ENCODE assay signal across 8 cellular contexts in the genomic region with DNA sequence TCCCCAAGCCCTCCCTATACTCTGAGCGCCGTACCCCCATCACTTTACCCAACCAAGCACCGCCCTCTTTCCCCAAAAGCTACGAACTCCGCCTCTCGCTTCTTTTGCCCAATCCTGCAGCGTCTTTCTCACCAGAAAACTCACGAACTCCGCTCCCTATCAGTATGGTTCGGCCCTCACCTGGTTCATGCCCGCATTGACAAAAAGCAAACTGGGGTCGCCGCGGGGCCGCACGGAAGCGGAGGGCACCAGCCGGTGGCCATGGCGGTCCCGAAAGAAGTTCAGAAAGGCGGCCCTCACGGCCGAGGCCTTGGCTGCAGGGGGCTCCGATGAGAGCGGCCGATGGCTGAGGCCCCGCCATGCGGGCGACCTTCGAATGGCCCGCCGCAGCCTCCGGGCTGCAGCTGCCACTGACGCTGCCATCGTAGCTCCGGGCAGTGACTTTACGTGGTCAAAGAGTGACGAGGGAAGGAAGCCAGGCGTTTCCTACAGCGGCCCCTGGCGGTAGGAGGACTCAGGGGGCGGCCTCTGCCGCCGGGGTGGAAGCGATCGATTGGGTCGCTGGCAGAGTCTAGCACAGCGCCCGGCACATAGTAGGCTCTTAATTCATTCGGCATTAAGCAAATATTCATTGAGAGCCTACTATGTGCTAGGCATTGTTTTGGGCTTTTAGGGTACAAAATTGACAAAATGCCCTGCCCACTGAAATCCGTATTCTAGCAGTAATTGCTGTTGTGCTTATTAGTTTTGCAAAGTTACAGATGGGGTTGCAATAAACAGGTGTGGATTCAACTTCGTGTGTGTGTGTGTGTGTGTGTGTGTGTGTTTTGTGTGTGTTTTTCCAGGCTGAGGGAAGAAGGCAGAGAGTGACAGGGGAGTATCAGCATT. TPM values are rescaled to one million over a fixed set of nuclear protein-coding genes. Genes with fewer than 3 reads are reported as not detected.
A peak's percentile ranks its signal among the peaks of the same experiment; 100 is the strongest.
DNase-seq lines count a peak whose midpoint lies in the region; ATAC-seq and TF ChIP-seq lines count a peak whose summit lies in the region.

TSS of gene AARS2 (minus strand) at position 447 of the 888 bp plus-strand sequence. CDS start at position 423, 24 bp downstream.

- CTCF ChIA-PET in naive thymus-derived CD4-positive, alpha-beta T cell (lab: Charles Lee), result interaction anchor here (0.6 to 1.9 kb wide), 7 partner anchors 10 to 189 kb away, joined by 3 to 6 read pairs (median 4); partner anchors contain the start of genes HSP90AB1 and SLC35B2

- peaks cover 7 to 19% (median 12%) of the 10 kb centered on the region in 5 donors for H3K36me3 Mint-ChIP-seq in naive thymus-derived CD4-positive, alpha-beta T cell
- H3K36me3 Mint-ChIP-seq in stimulated activated memory B cell treated with anti-CD40 and anti-IgM and Interleukin-4, amounts not matched to agents 10 μg/mL and 1 μg/mL and 100 μg/mL, for 72 hours, result peaks cover 21% of the 10 kb centered on the region

- peak within 1 kb of the TSS; percentile 91 for H3K9ac ChIP-seq in KMS-11
- H3K9ac ChIP-seq in fibroblast of lung (ENCODE audit: insufficient read depth, low read length), result peak within 1 kb of the TSS; percentile 65

- peaks cover 0 to 13% (median 3%) of the 10 kb centered on the region in 5 donors for H3K27me3 Mint-ChIP-seq in naive thymus-derived CD4-positive, alpha-beta T cell
- peaks cover 11% of the 10 kb centered on the region for H3K27me3 Mint-ChIP-seq in stimulated activated memory B cell treated with anti-CD40 and anti-IgM and Interleukin-4, amounts not matched to agents 10 μg/mL and 1 μg/mL and 100 μg/mL, for 72 hours

- H3K4me3 Mint-ChIP-seq in naive thymus-derived CD4-positive, alpha-beta T cell, result peak within 1 kb of the TSS; percentile 94 to 100 (median 96)
- peak within 1 kb of the TSS; percentile 91 for H3K4me3 Mint-ChIP-seq in stimulated activated memory B cell treated with anti-CD40 and anti-IgM and Interleukin-4, amounts not matched to agents 10 μg/mL and 1 μg/mL and 100 μg/mL, for 72 hours

- TF ChIP-seq CTCF in KMS-11 (conservative IDR thresholded peaks at IDR 0.05; ENCODE audit: low read depth, low read length), result peak; percentile 91
- TF ChIP-seq CTCF in Peyer's patch (IDR thresholded peaks at IDR 0.05), result peak; percentile 75 to 97 (median 94)
- TF ChIP-seq CTCF in fibroblast of lung (conservative IDR thresholded peaks at IDR 0.05 in 1 of 2, IDR thresholded peaks at IDR 0.05 in 1 of 2; ENCODE audit: low read depth in 1 of 2, low read length in 2 of 2), result peak; percentile 97 to 98

- H3K27ac ChIP-seq in KMS-11 (peak within 1 kb of the TSS; percentile 81), Peyer's patch (peak within 1 kb of the TSS; percentile 62 to 83 (median 78)), fibroblast of lung (ENCODE audit: insufficient read depth, low read length) (peak within 1 kb of the TSS; percentile 63)
- peak within 1 kb of the TSS; percentile 89 for H3K27ac ChIP-seq in naive thymus-derived CD4-positive, alpha-beta T cell (ENCODE audit: low read depth, low read length)

- H4K20me1 ChIP-seq in KMS-11 (ENCODE audit: insufficient read depth) (no peaks in the 10 kb centered on the region), fibroblast of lung (ENCODE audit: control insufficient read depth, extremely low read depth, insufficient read depth, low read length) (no peaks in the 10 kb centered on the region)

- TF ChIP-seq POLR2A in Peyer's patch (IDR thresholded peaks at IDR 0.05), result peak; percentile 87 to 90

- H3K79me2 ChIP-seq in KMS-11 (ENCODE audit: insufficient read depth, low read depth) (peaks cover 13% of the 10 kb centered on the region; the same call in 1 of the 2 replicates), fibroblast of lung (ENCODE audit: control insufficient read depth, insufficient read depth, low read length) (peaks cover 6% of the 10 kb centered on the region)

- POLR2A ChIA-PET in naive thymus-derived CD4-positive, alpha-beta T cell (lab: Charles Lee), result interaction anchor here (0.7 to 1.5 kb wide), 6 partner anchors 9 to 623 kb away, joined by 3 to 5 read pairs (median 4); partner anchors contain the start of genes HSP90AB1 and SLC35B2

- H3K4me2 ChIP-seq in KMS-11 (peak within 1 kb of the TSS; percentile 98), fibroblast of lung (ENCODE audit: extremely low read depth, insufficient read depth, low read length) (peak within 1 kb of the TSS; percentile 94)

- intact Hi-C loops in naive thymus-derived CD4-positive, alpha-beta T cell (cut with micrococcal nuclease), result loop anchor here (1.0 to 2.0 kb wide), 7 partner anchors 44 to 186 kb away; partner anchors contain the start of genes CDC5L (in 2 of the 2), HSP90AB1 (in 1 of the 2), MRPL14 (in 1 of the 2) and NFKBIE (in 1 of the 2)

- peaks cover 16 to 32% (median 25%) of the 10 kb centered on the region in 7 donors for H3K4me1 Mint-ChIP-seq in naive thymus-derived CD4-positive, alpha-beta T cell
- H3K4me1 Mint-ChIP-seq in stimulated activated memory B cell treated with anti-CD40 and anti-IgM and Interleukin-4, amounts not matched to agents 10 μg/mL and 1 μg/mL and 100 μg/mL, for 72 hours, result peaks cover 20% of the 10 kb centered on the region

- H2AFZ ChIP-seq in KMS-11 (ENCODE audit: low read depth) (peak within 1 kb of the TSS; percentile 87), fibroblast of lung (ENCODE audit: low read length) (peak within 1 kb of the TSS; percentile 89)

- H3K27me3 ChIP-seq in KMS-11 (ENCODE audit: insufficient read depth, low read depth) (no peaks in the 10 kb centered on the region), Peyer's patch (no peaks in the 10 kb centered on the region), fibroblast of lung (ENCODE audit: control insufficient read depth, insufficient read depth, low read length) (peaks cover 3% of the 10 kb centered on the region)
- no peaks in the 10 kb centered on the region for H3K27me3 ChIP-seq in naive thymus-derived CD4-positive, alpha-beta T cell (ENCODE audit: control insufficient read depth in 2 of 2, insufficient read depth in 2 of 2, low read length in 2 of 2)

- peak within 1 kb of the TSS; percentile 88 to 98 (median 94) for H3K27ac Mint-ChIP-seq in naive thymus-derived CD4-positive, alpha-beta T cell
- peak within 1 kb of the TSS; percentile 97 for H3K27ac Mint-ChIP-seq in stimulated activated memory B cell treated with anti-CD40 and anti-IgM and Interleukin-4, amounts not matched to agents 10 μg/mL and 1 μg/mL and 100 μg/mL, for 72 hours

- H3K9me3 ChIP-seq in Peyer's patch (no peaks in the 10 kb centered on the region), fibroblast of lung (ENCODE audit: control insufficient read depth, insufficient read depth, low read depth, low read length) (no peaks in the 10 kb centered on the region)
- H3K9me3 ChIP-seq in naive thymus-derived CD4-positive, alpha-beta T cell (ENCODE audit: control insufficient read depth in 2 of 3, low read length in 3 of 3), result no peaks in the 10 kb centered on the region

- no peaks in the 10 kb centered on the region for H3K9me3 Mint-ChIP-seq in naive thymus-derived CD4-positive, alpha-beta T cell
- H3K9me3 Mint-ChIP-seq in stimulated activated memory B cell treated with anti-CD40 and anti-IgM and Interleukin-4, amounts not matched to agents 10 μg/mL and 1 μg/mL and 100 μg/mL, for 72 hours, result no peaks in the 10 kb centered on the region

- DNase-seq in EH (ENCODE audit: low read depth) (peak; percentile 86), Peyer's patch (peak; percentile 78 to 95 (median 91)), activated T-helper 1 cell treated with Interleukin-2 at 50 U/mL for 16 hours (ENCODE audit: low read depth) (peak; percentile 85), fibroblast of lung (ENCODE audit: low read depth in 2 of 2) (peak; percentile 79 to 87)
- peak; percentile 79 to 95 (median 88) for DNase-seq in naive thymus-derived CD4-positive, alpha-beta T cell

- H3K36me3 ChIP-seq in KMS-11 (ENCODE audit: insufficient read depth) (peaks cover 5% of the 10 kb centered on the region; the same call in 1 of the 2 replicates), Peyer's patch (peaks cover 0 to 33% (median 0%) of the 10 kb centered on the region in 3 donors), fibroblast of lung (ENCODE audit: control insufficient read depth, insufficient read depth, low read length) (peaks cover 11% of the 10 kb centered on the region)
- peaks cover 0 to 38% (median 16%) of the 10 kb centered on the region in 3 experiments for H3K36me3 ChIP-seq in naive thymus-derived CD4-positive, alpha-beta T cell (ENCODE audit: control insufficient read depth in 2 of 3, insufficient read depth in 3 of 3, low read length in 3 of 3)

- ATAC-seq in GM21786 (IDR thresholded peaks at IDR 0.05; ENCODE audit: unreplicated experiment), result peak; percentile 97
- peak; percentile 99 for ATAC-seq in naive thymus-derived CD4-positive, alpha-beta T cell
- peak; percentile 94 for ATAC-seq in stimulated activated memory B cell treated with anti-CD40 and anti-IgM and Interleukin-4, amounts not matched to agents 10 μg/mL and 1 μg/mL and 100 μg/mL, for 72 hours

- H3K4me1 ChIP-seq in KMS-11 (ENCODE audit: low read depth, poor library complexity, severe bottlenecking) (peaks cover 6% of the 10 kb centered on the region), Peyer's patch (peaks cover 0 to 30% (median 0%) of the 10 kb centered on the region in 4 donors), fibroblast of lung (ENCODE audit: control insufficient read depth, extremely low read depth, insufficient read depth, low read length) (peaks cover 11% of the 10 kb centered on the region)
- H3K4me1 ChIP-seq in naive thymus-derived CD4-positive, alpha-beta T cell (ENCODE audit: control insufficient read depth in 2 of 2, insufficient read depth in 2 of 2, low read length in 2 of 2), result peaks cover 7 to 9% of the 10 kb centered on the region in 2 donors

- peak within 1 kb of the TSS; percentile 56 for H3K4me3 ChIP-seq in KMS-11 (IDR thresholded peaks at IDR 0.05; ENCODE audit: insufficient read depth, low read depth, low read length)
- H3K4me3 ChIP-seq in Peyer's patch, result peak within 1 kb of the TSS; percentile 65 to 85 (median 76)
- peak within 1 kb of the TSS; percentile 61 to 97 (median 78) for H3K4me3 ChIP-seq in fibroblast of lung (replicated peaks in 1 of 4; ENCODE audit: control extremely low read depth in 1 of 4, insufficient read depth in 1 of 4, low read depth in 3 of 4, low read length in 4 of 4)
- peak within 1 kb of the TSS; percentile 91 for H3K4me3 ChIP-seq in naive thymus-derived CD4-positive, alpha-beta T cell (ENCODE audit: low read length)

RNA-seq across cellular contexts. Expression of gene AARS2, which starts in this region (rescaled TPM):
- total RNA-seq in Peyer's patch (10 to 100 TPM; 31.5 to 54.7 (median 37.6) TPM), fibroblast of lung (16.4 and 24.3 TPM in 2 replicates)
- 3.4 and 5.5 TPM in 2 replicates for polyA plus RNA-seq in fibroblast of lung
- polyA plus RNA-seq in fibroblast of lung (2012), result 4.9 and 9.1 TPM in 2 replicates
- 7.0 and 12.8 TPM in 2 replicates for polyA minus RNA-seq in fibroblast of lung (ENCODE audit: low replicate concordance)
- 10 to 100 TPM; 13.5 to 29.8 (median 20.9) TPM for total RNA-seq in naive thymus-derived CD4-positive, alpha-beta T cell
- 10 to 100 TPM in 1 of 2 donors, 1 to 10 TPM in 1; 8.9 to 13.1 TPM for polyA plus RNA-seq in naive thymus-derived CD4-positive, alpha-beta T cell

Comparison
In these comparisons a context has a peak if more than half of its experiments do, and no peak if none do; other contexts are left out.
1. Peak in every context shown above with its lines: DNase-seq, ATAC-seq, H3K4me3 ChIP-seq and H3K27ac ChIP-seq.